Comparison of ENCODE assay signal across 19 cellular contexts in the genomic region with DNA sequence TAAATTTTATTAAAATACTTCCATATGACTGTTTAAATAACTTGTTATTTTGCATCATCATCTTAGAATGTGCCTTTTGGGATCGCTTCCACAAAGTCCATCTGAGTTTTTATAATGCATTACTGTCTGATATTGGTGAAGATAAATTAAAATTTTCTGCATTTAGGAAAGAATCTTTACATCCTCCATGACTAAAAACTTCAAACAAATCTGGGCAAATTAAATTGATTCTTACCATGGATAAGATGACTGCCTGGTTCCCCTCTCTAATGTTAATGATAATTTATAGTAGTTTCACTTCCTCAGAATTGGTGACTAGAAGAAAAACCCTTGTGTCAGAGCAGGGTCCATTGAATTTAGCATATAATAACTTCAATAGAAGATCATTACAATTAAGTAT.
DNase-seq lines count a peak whose midpoint lies in the region; ATAC-seq, FAIRE-seq and TF ChIP-seq lines count a peak whose summit lies in the region.
"Had no signal": no experiment of that assay in that cellular context is flagged by ENCODE, and none has a peak within 500 bp of the region (broad histone marks: within the 10 kb centered on the region; RNA-seq: fewer than 3 reads in every experiment).

No MANE protein-coding gene starts in this region.

- H3K9me3 ChIP-seq in GM12878 (replicated peaks; ENCODE audit: control insufficient read depth, insufficient read depth, low read length) (no peaks in the 10 kb centered on the region), small intestine (ENCODE audit: control insufficient read depth, low read depth) (no peaks in the 10 kb centered on the region)
- H3K9me3 ChIP-seq: right atrium auricular region, tibial nerve had no signal

- no peak overlapping the region for H3K4me3 ChIP-seq in GM12878
- H3K4me3 ChIP-seq in small intestine (ENCODE audit: low read depth in 1 of 2, low read length in 2 of 2), result no peak overlapping the region
- H3K4me3 ChIP-seq: right atrium auricular region, tibial nerve had no signal

- CTCF ChIA-PET in GM12878 (lab: Yijun Ruan, JAX), result no interaction called here

- ATAC-seq in GM18867 (IDR thresholded peaks at IDR 0.05; ENCODE audit: unreplicated experiment) (peak; percentile 70), GM21619 (IDR thresholded peaks at IDR 0.05; ENCODE audit: unreplicated experiment) (peak; percentile 86), HG03521 (IDR thresholded peaks at IDR 0.05; ENCODE audit: unreplicated experiment) (peak; percentile 62), GM12878 (peak; percentile 94)
- ATAC-seq: Right ventricle myocardium inferior had no signal

- no peaks in the 10 kb centered on the region for H3K27me3 ChIP-seq in GM12878 (replicated peaks in 1 of 2; ENCODE audit: control insufficient read depth in 2 of 2, insufficient read depth in 2 of 2, low read length in 1 of 2)
- no peaks in the 10 kb centered on the region for H3K27me3 ChIP-seq in small intestine (ENCODE audit: control insufficient read depth in 2 of 2, insufficient read depth in 2 of 2, low read length in 2 of 2)
- H3K27me3 ChIP-seq: right atrium auricular region, tibial nerve had no signal

- intact Hi-C loops in GM12878 (cut with micrococcal nuclease; ENCODE audit: unreplicated experiment), result no loop called here

- H3K36me3 ChIP-seq in GM12878 (ENCODE audit: control insufficient read depth in 2 of 2, insufficient read depth in 2 of 2, low read length in 1 of 2) (no peaks in the 10 kb centered on the region), small intestine (ENCODE audit: control insufficient read depth in 2 of 2, insufficient read depth in 2 of 2, low read length in 2 of 2) (no peaks in the 10 kb centered on the region)
- H3K36me3 ChIP-seq: right atrium auricular region, tibial nerve had no signal

- in situ Hi-C loops in GM12878 (cut with MboI), result no loop called here

- WGBS in GM12878 (ENCODE audit: insufficient coverage, insufficient replicate concordance, low lambda C conversion rate, missing lambda C conversion rate), result 86% methylated on average over 1 of the region's 1 CpG
- WGBS in small intestine, 3 donors, result 80 to 95% (median 93%) methylated on average over 1 of the region's 1 CpG

- peak in 1 of 2 experiments; percentile 47; a peak in 1 of 4 replicates for TF ChIP-seq EP300 in GM12878 (IDR thresholded peaks at IDR 0.05; ENCODE audit: borderline replicate concordance in 1 of 2, control insufficient read depth in 1 of 2, low read depth in 2 of 2, low read length in 2 of 2)

- SMC1A ChIA-PET in GM12878 (lab: Charles Lee; ENCODE audit: uncharacterized antibody, unreplicated experiment), result no interaction called here

- H3K27ac ChIP-seq in GM12878 (ENCODE audit: control insufficient read depth, insufficient read depth), result no peak overlapping the region
- no peak overlapping the region for H3K27ac ChIP-seq in small intestine (ENCODE audit: low read depth in 1 of 2, low read length in 1 of 2)
- H3K27ac ChIP-seq: HL-60, tibial nerve had no signal

- no peak overlapping the region for H3K9ac ChIP-seq in GM12878 (ENCODE audit: control insufficient read depth, insufficient read depth, low read length)

- H3K79me2 ChIP-seq in GM12878 (ENCODE audit: control insufficient read depth, insufficient read depth, low read length), result no peaks in the 10 kb centered on the region

- BruUV-seq in GM12878 (replicated peaks; lab: Mats Ljungman, UMichigan), result no TSS peak

- H2AFZ ChIP-seq in GM12878 (ENCODE audit: control insufficient read depth, low read depth, low read length), result no peak overlapping the region

- no peak for TF ChIP-seq RAD21 in GM12878 (IDR thresholded peaks at IDR 0.05; ENCODE audit: insufficient read depth, low read depth, low read length)

- H3K4me1 ChIP-seq in GM12878 (ENCODE audit: control insufficient read depth, insufficient read depth, low read length) (no peaks in the 10 kb centered on the region), small intestine (ENCODE audit: control insufficient read depth in 2 of 2, insufficient read depth in 1 of 2, low read depth in 1 of 2, low read length in 1 of 2) (no peaks in the 10 kb centered on the region)
- H3K4me1 ChIP-seq: right atrium auricular region, tibial nerve had no signal

- RAD21 ChIA-PET in GM12878 (lab: Charles Lee; ENCODE audit: unreplicated experiment), result no interaction called here

- no peak for DNase-seq in GM12878 (ENCODE audit: low read depth, low spot score)
- DNase-seq in occipital lobe (lab: John Stamatoyannopoulos, UW), result no peak
- DNase-seq in stimulated activated CD4-positive, alpha-beta T cell treated with anti-CD3 and anti-CD28 coated beads, Interleukin-4, amount 100 ng/mL, for 4 hours, result no peak
- DNase-seq in effector CD8-positive, alpha-beta T cell (lab: John Stamatoyannopoulos, UW), result no peak
- DNase-seq in small intestine, result no peak
- DNase-seq: activated CD4-positive, alpha-beta T cell treated with anti-CD3 and anti-CD28 coated beads, Interleukin-2, amount 50 U/mL, for 4 hours; amniotic stem cell; C1 segment of cervical spinal cord; foreskin melanocyte; NCI-H2029 treated with DMSO at 0.1 percent for 48 hours; NCI-H526 treated with DMSO at 0.1 percent for 48 hours; T-helper 9 cell had no signal

- POLR2A ChIA-PET in GM12878 (lab: Charles Lee), result no interaction called here

- no peak overlapping the region for H3K4me2 ChIP-seq in GM12878 (ENCODE audit: control insufficient read depth, insufficient read depth)

- no peak for TF ChIP-seq POLR2A in GM12878 (IDR thresholded peaks at IDR 0.05; ENCODE audit: low read depth, low read length)

- H4K20me1 ChIP-seq in GM12878 (ENCODE audit: control insufficient read depth, insufficient read depth), result no peaks in the 10 kb centered on the region

- TF ChIP-seq CTCF in GM12878 (IDR thresholded peaks at IDR 0.05 in 2 of 3, conservative IDR thresholded peaks at IDR 0.05 in 1 of 3; ENCODE audit: control insufficient read depth in 2 of 3, extremely low read depth in 1 of 3, insufficient read depth in 1 of 3, low read depth in 3 of 3, low read length in 3 of 3), result no peak

- FAIRE-seq in GM12878 (lab: Jason Lieb, UNC) (no peak), small intestine (lab: Jason Lieb, UNC) (no peak)

TF ChIP-seq in GM12878, 131 proteins besides CTCF, POLR2A, EP300 and RAD21:
- peak; percentile 93 for TF ChIP-seq SPI1 (IDR thresholded peaks at IDR 0.05; ENCODE audit: borderline replicate concordance, insufficient read depth, low read depth, low read length)
- TF ChIP-seq IKZF1 (conservative IDR thresholded peaks at IDR 0.05), result 0 out of 2 replicates have a peak, but pooled peaks have one; percentile 14
- TF ChIP-seq RCOR1 (conservative IDR thresholded peaks at IDR 0.05; ENCODE audit: low read depth, low read length), result no peak
- peak; percentile 85 for TF ChIP-seq MTA2 (IDR thresholded peaks at IDR 0.05; ENCODE audit: low read depth)
- TF ChIP-seq DPF2 (IDR thresholded peaks at IDR 0.05), result peak; percentile 62; the same call in 1 of the 2 replicates
- no peak for TF ChIP-seq YY1 (IDR thresholded peaks at IDR 0.05; ENCODE audit: low read depth, low read length)
- TF ChIP-seq, protein P1, sequence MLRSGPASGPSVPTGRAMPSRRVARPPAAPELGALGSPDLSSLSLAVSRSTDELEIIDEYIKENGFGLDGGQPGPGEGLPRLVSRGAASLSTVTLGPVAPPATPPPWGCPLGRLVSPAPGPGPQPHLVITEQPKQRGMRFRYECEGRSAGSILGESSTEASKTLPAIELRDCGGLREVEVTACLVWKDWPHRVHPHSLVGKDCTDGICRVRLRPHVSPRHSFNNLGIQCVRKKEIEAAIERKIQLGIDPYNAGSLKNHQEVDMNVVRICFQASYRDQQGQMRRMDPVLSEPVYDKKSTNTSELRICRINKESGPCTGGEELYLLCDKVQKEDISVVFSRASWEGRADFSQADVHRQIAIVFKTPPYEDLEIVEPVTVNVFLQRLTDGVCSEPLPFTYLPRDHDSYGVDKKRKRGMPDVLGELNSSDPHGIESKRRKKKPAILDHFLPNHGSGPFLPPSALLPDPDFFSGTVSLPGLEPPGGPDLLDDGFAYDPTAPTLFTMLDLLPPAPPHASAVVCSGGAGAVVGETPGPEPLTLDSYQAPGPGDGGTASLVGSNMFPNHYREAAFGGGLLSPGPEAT (IDR thresholded peaks at IDR 0.05; ENCODE audit: low read depth), result peak; percentile 37; the same call in 1 of the 2 replicates
- TF ChIP-seq BRCA1 (IDR thresholded peaks at IDR 0.05; ENCODE audit: low read depth, low read length), result no peak
- TF ChIP-seq CREM (IDR thresholded peaks at IDR 0.05; ENCODE audit: low read depth), result no peak
- TF ChIP-seq TCF7 (IDR thresholded peaks at IDR 0.05; ENCODE audit: borderline replicate concordance), result no peak
- TF ChIP-seq BMI1 (IDR thresholded peaks at IDR 0.05; ENCODE audit: borderline replicate concordance), result peak; percentile 40; the same call in 1 of the 2 replicates
- TF ChIP-seq ATF2 (IDR thresholded peaks at IDR 0.05; ENCODE audit: low read length), result no peak
- no peak for TF ChIP-seq CBX3 (IDR thresholded peaks at IDR 0.05; ENCODE audit: borderline replicate concordance, low read depth)
TF ChIP-seq in GM12878: peak in this region for 6.
